8 cellular contexts compared by ENCODE assay signal in the genomic region with DNA sequence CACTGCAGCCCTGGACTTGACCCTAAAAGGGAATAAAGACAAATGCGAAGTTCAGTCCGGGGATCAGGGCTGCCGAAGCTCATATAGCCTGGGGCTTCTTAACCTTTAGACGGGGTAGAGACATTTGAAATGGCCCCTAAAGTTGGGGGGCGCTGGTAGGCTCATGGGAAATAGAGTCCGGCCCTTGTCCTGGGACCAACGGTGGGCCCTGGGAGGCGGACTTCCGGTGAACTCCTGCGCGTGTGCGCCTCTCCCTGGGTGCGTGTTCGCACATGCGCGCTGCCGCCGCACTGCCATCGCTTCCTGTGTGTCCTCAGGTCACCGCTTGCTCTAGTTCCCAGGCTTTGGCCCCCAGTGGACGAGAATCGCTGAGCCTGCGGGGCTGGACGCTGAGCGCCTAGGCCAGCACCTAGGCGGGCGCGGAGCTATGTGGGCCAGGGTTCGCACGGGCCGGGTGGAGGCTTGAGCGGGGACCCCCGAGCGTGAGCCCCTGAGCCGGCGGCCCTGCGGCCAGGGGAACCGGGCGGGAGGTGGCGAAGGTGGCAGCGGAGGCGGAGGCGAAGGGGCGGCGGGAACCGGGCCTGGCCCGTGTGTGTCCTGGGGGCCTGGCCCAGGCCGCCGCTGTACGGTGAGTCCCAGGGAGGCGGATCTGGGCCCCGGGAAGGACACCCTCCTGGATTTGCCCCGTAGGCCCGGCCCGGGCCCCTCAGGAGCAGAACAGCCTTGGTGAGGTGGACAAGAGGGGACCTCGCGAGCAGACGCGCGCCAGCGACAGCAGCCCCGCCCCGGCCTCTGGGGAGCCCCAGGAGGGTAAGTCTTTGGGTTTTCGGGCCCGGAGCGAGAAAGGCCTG. TPM values are rescaled to one million over a fixed set of nuclear protein-coding genes. Genes with fewer than 3 reads are reported as not detected.
A peak's percentile ranks its signal among the peaks of the same experiment; 100 is the strongest.
DNase-seq lines count a peak whose midpoint lies in the region; ATAC-seq and TF ChIP-seq lines count a peak whose summit lies in the region.

No MANE protein-coding gene starts in this region.

- H3K27ac ChIP-seq in DND-41 (ENCODE audit: low read length) = peak overlapping the region; percentile 88
- H3K27ac ChIP-seq in KMS-11 = peak overlapping the region; percentile 54

- H4K20me1 ChIP-seq in DND-41 (ENCODE audit: insufficient read depth, low read length) = peaks cover 11% of the 10 kb centered on the region; the same call in 1 of the 2 replicates
- no peaks in the 10 kb centered on the region for H4K20me1 ChIP-seq in KMS-11 (ENCODE audit: insufficient read depth)

- H3K4me3 Mint-ChIP-seq in activated T-helper 2 cell treated with anti-CD3 and anti-CD28 coated beads, Interferon-gamma antibody, Interleukin-2, Interleukin-4, amounts not matched to agents 10 μg/mL and 5 μg/mL and 100 μg/mL, durations not matched to agents 14 hours and 24 hours and 36 hours (ENCODE audit: low read depth) = peak overlapping the region; percentile 94
- H3K4me3 Mint-ChIP-seq in natural killer cell treated with Interleukin-12 subunit alpha and Interleukin-12 subunit beta and Interleukin-15 and Interleukin-18, amount 100 ng/mL, for 72 hours = peak overlapping the region; percentile 88

- peak; percentile 98 for ATAC-seq in DND-41 (ENCODE audit: insufficient read depth, low read depth)
- ATAC-seq in GM21786 (IDR thresholded peaks at IDR 0.05; ENCODE audit: unreplicated experiment) = peak; percentile 88
- ATAC-seq in natural killer cell treated with Interleukin-12 subunit alpha and Interleukin-12 subunit beta and Interleukin-15 and Interleukin-18, amount 100 ng/mL, for 72 hours = peak; percentile 100

- peaks cover 12% of the 10 kb centered on the region for H3K9me3 Mint-ChIP-seq in activated T-helper 2 cell treated with anti-CD3 and anti-CD28 coated beads, Interferon-gamma antibody, Interleukin-2, Interleukin-4, amounts not matched to agents 10 μg/mL and 5 μg/mL and 100 μg/mL, durations not matched to agents 14 hours and 24 hours and 36 hours
- H3K9me3 Mint-ChIP-seq in natural killer cell treated with Interleukin-12 subunit alpha and Interleukin-12 subunit beta and Interleukin-15 and Interleukin-18, amount 100 ng/mL, for 72 hours = no peaks in the 10 kb centered on the region

- H2AFZ ChIP-seq in DND-41 (ENCODE audit: low read depth, low read length) = peak overlapping the region; percentile 79
- peak overlapping the region; percentile 90 for H2AFZ ChIP-seq in KMS-11 (ENCODE audit: low read depth)

- H3K9ac ChIP-seq in DND-41 (ENCODE audit: low read depth, low read length) = peak overlapping the region; percentile 91
- H3K9ac ChIP-seq in KMS-11 = peak overlapping the region; percentile 86

- H3K4me3 ChIP-seq in DND-41 (ENCODE audit: low read depth in 1 of 2, low read length in 2 of 2) (peak overlapping the region; percentile 55 to 83; a peak in 3 of 4 replicates), KMS-11 (IDR thresholded peaks at IDR 0.05; ENCODE audit: insufficient read depth, low read depth, low read length) (no peak overlapping the region), fibroblast of pulmonary artery (replicated peaks; ENCODE audit: low read depth, low read length) (peak overlapping the region; percentile 79)

- peaks cover 55% of the 10 kb centered on the region for H3K36me3 Mint-ChIP-seq in activated T-helper 2 cell treated with anti-CD3 and anti-CD28 coated beads, Interferon-gamma antibody, Interleukin-2, Interleukin-4, amounts not matched to agents 10 μg/mL and 5 μg/mL and 100 μg/mL, durations not matched to agents 14 hours and 24 hours and 36 hours (ENCODE audit: low read depth)
- H3K36me3 Mint-ChIP-seq in natural killer cell treated with Interleukin-12 subunit alpha and Interleukin-12 subunit beta and Interleukin-15 and Interleukin-18, amount 100 ng/mL, for 72 hours = peaks cover 8% of the 10 kb centered on the region

- TF ChIP-seq CTCF in DND-41 (IDR thresholded peaks at IDR 0.05; ENCODE audit: borderline replicate concordance, extremely low read depth, low read length, poor library complexity, severe bottlenecking) (no peak), KMS-11 (conservative IDR thresholded peaks at IDR 0.05; ENCODE audit: low read depth, low read length) (no peak), fibroblast of pulmonary artery (IDR thresholded peaks at IDR 0.05; ENCODE audit: low read length, missing control alignments) (no peak)

- H3K36me3 ChIP-seq in DND-41 (ENCODE audit: insufficient read depth, low read length) (peaks cover 40% of the 10 kb centered on the region), KMS-11 (ENCODE audit: insufficient read depth) (no peaks in the 10 kb centered on the region)

- H3K9me3 ChIP-seq in DND-41 (ENCODE audit: insufficient read depth, low read length, severe bottlenecking) = no peaks in the 10 kb centered on the region

- peak overlapping the region; percentile 67 for H3K4me2 ChIP-seq in DND-41 (ENCODE audit: insufficient read depth, low read length)
- peak overlapping the region; percentile 29 for H3K4me2 ChIP-seq in KMS-11

- no peaks in the 10 kb centered on the region for H3K27me3 Mint-ChIP-seq in activated T-helper 2 cell treated with anti-CD3 and anti-CD28 coated beads, Interferon-gamma antibody, Interleukin-2, Interleukin-4, amounts not matched to agents 10 μg/mL and 5 μg/mL and 100 μg/mL, durations not matched to agents 14 hours and 24 hours and 36 hours (ENCODE audit: low read depth)
- H3K27me3 Mint-ChIP-seq in natural killer cell treated with Interleukin-12 subunit alpha and Interleukin-12 subunit beta and Interleukin-15 and Interleukin-18, amount 100 ng/mL, for 72 hours = no peaks in the 10 kb centered on the region

- H3K4me1 ChIP-seq in DND-41 (ENCODE audit: insufficient read depth, low read length) = peaks cover 23% of the 10 kb centered on the region
- peaks cover 9% of the 10 kb centered on the region for H3K4me1 ChIP-seq in KMS-11 (ENCODE audit: low read depth, poor library complexity, severe bottlenecking)

- H3K4me1 Mint-ChIP-seq in activated T-helper 2 cell treated with anti-CD3 and anti-CD28 coated beads, Interferon-gamma antibody, Interleukin-2, Interleukin-4, amounts not matched to agents 10 μg/mL and 5 μg/mL and 100 μg/mL, durations not matched to agents 14 hours and 24 hours and 36 hours (ENCODE audit: low read depth) = peaks cover 16% of the 10 kb centered on the region
- H3K4me1 Mint-ChIP-seq in natural killer cell treated with Interleukin-12 subunit alpha and Interleukin-12 subunit beta and Interleukin-15 and Interleukin-18, amount 100 ng/mL, for 72 hours (ENCODE audit: low read depth in 2 of 2) = peaks cover 15 to 18% of the 10 kb centered on the region in 2 donors

- H3K79me2 ChIP-seq in DND-41 (ENCODE audit: insufficient read depth, low read length) (peaks cover 39% of the 10 kb centered on the region), KMS-11 (ENCODE audit: insufficient read depth, low read depth) (no peaks in the 10 kb centered on the region; the same call in 1 of the 2 replicates)

- DNase-seq in DND-41 (peak; percentile 87), RPMI7951 (ENCODE audit: low read depth) (peak; percentile 93), fibroblast of pulmonary artery (ENCODE audit: low read depth) (peak; percentile 93)
- DNase-seq in activated T-helper 2 cell treated with anti-CD3 and anti-CD28 coated beads, Interferon-gamma antibody, Interleukin-2, Interleukin-4, amounts not matched to agents 10 μg/mL and 5 μg/mL and 100 μg/mL, durations not matched to agents 14 hours and 24 hours and 36 hours (ENCODE audit: low spot score) = peak; percentile 79
- peak; percentile 94 for DNase-seq in natural killer cell treated with Interleukin-12 subunit alpha and Interleukin-12 subunit beta and Interleukin-15 and Interleukin-18, amount 100 ng/mL, for 72 hours (ENCODE audit: low spot score)
- DNase-seq in stimulated activated naive CD4-positive, alpha-beta T cell treated with Interleukin-2 at 50 U/mL for 16 hours (lab: John Stamatoyannopoulos, UW) = peak; percentile 80

- no peaks in the 10 kb centered on the region for H3K27me3 ChIP-seq in DND-41 (ENCODE audit: insufficient read depth, low read length, poor library complexity)
- H3K27me3 ChIP-seq in KMS-11 (ENCODE audit: insufficient read depth, low read depth) = no peaks in the 10 kb centered on the region

- intact Hi-C loops in activated T-helper 2 cell treated with anti-CD3 and anti-CD28 coated beads, Interferon-gamma antibody, Interleukin-2, Interleukin-4, amounts not matched to agents 10 μg/mL and 5 μg/mL and 100 μg/mL, durations not matched to agents 14 hours and 24 hours and 36 hours (cut with micrococcal nuclease) = loop anchor here (1.0 kb wide), 1 partner anchor 22 kb away; no protein-coding TSS in a partner anchor

- H3K27ac Mint-ChIP-seq in activated T-helper 2 cell treated with anti-CD3 and anti-CD28 coated beads, Interferon-gamma antibody, Interleukin-2, Interleukin-4, amounts not matched to agents 10 μg/mL and 5 μg/mL and 100 μg/mL, durations not matched to agents 14 hours and 24 hours and 36 hours = peak overlapping the region; percentile 88
- peak overlapping the region; percentile 91 to 95 for H3K27ac Mint-ChIP-seq in natural killer cell treated with Interleukin-12 subunit alpha and Interleukin-12 subunit beta and Interleukin-15 and Interleukin-18, amount 100 ng/mL, for 72 hours

RNA-seq across cellular contexts. Expression of gene ZNF12, which starts 23.0 kb away (rescaled TPM):
- 20.0 and 25.1 TPM in 2 replicates for total RNA-seq in RPMI7951 (2014; rRNA removed; shearing (Covaris generic))
- 21.9 and 22.8 TPM in 2 replicates for total RNA-seq in activated T-helper 2 cell treated with anti-CD3 and anti-CD28 coated beads, Interferon-gamma antibody, Interleukin-2, Interleukin-4, amounts not matched to agents 10 μg/mL and 5 μg/mL and 100 μg/mL, durations not matched to agents 14 hours and 24 hours and 36 hours
- 10 to 100 TPM; 23.9 to 26.2 TPM for total RNA-seq in natural killer cell treated with Interleukin-12 subunit alpha and Interleukin-12 subunit beta and Interleukin-15 and Interleukin-18, amount 100 ng/mL, for 72 hours

RNA-seq across cellular contexts. Expression of gene RSPH10B2, which starts 24.2 kb away (rescaled TPM):
- 0.10 TPM in 1 of 2 replicates, not detected in the other for total RNA-seq in RPMI7951 (2014; rRNA removed; shearing (Covaris generic))
- total RNA-seq in activated T-helper 2 cell treated with anti-CD3 and anti-CD28 coated beads, Interferon-gamma antibody, Interleukin-2, Interleukin-4, amounts not matched to agents 10 μg/mL and 5 μg/mL and 100 μg/mL, durations not matched to agents 14 hours and 24 hours and 36 hours = 0.23 TPM in 1 of 2 replicates, not detected in the other
- total RNA-seq in natural killer cell treated with Interleukin-12 subunit alpha and Interleukin-12 subunit beta and Interleukin-15 and Interleukin-18, amount 100 ng/mL, for 72 hours = under 1 TPM; 0.45 to 0.53 TPM
